Comparison of ENCODE assay signal across 1 cellular context in the genomic region with DNA sequence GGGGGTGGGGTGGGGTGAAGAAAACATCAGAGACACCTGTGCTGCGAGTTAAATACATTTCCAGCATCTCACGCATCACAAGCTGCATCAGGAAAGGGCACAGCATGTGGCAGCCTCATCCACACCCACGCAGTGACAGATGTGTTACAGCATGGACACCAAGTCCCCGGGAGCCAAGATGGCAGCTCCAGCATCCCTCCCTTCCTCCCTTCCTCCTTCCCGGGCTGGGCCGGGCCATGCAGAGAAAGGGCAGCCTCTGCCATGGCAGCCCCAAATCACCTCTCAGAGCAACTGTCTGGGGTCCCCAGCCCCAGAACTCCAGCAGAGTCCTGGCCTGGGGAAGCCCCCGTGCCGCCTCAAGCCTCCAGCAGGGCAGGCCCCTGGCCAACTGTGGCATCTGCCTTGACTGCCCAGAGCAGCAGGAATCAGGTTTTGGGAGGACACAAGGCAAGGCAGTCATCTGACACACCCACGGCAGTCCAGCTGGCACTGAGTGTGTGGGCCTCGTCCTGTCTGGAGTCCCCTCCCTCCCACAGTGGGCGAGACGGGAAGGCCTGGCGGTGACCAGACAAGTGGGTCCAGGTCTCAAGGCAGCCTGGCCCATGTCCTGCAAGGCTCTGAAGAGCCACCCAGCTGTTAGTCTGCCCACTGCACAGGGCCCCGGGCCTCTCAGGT.
A peak's percentile ranks its signal among the peaks of the same experiment; 100 is the strongest.
TF ChIP-seq lines count a peak whose summit lies in the region.

No MANE protein-coding gene starts in this region.

TF ChIP-seq in HepG2, 621 proteins besides CTCF, POLR2A, EP300 and RAD21 (continued from another document):
- TF ChIP-seq, protein P1, sequence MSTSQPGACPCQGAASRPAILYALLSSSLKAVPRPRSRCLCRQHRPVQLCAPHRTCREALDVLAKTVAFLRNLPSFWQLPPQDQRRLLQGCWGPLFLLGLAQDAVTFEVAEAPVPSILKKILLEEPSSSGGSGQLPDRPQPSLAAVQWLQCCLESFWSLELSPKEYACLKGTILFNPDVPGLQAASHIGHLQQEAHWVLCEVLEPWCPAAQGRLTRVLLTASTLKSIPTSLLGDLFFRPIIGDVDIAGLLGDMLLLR (CRISPR knock-in tag; IDR thresholded peaks at IDR 0.05), result no peak
- TF ChIP-seq ZMAT3 (CRISPR knock-in tag; conservative IDR thresholded peaks at IDR 0.05) (no peak), SMC3 (IDR thresholded peaks at IDR 0.05; ENCODE audit: low read length) (no peak), ZNF674 (CRISPR knock-in tag; IDR thresholded peaks at IDR 0.05; ENCODE audit: low read depth) (no peak), TARDBP (CRISPR knock-in tag; IDR thresholded peaks at IDR 0.05) (no peak), RBM39 (IDR thresholded peaks at IDR 0.05; ENCODE audit: low read depth, low read length, poor library complexity, severe bottlenecking) (peak; percentile 43), THAP11 (CRISPR knock-in tag; IDR thresholded peaks at IDR 0.05) (no peak)
- TF ChIP-seq, protein P2, sequence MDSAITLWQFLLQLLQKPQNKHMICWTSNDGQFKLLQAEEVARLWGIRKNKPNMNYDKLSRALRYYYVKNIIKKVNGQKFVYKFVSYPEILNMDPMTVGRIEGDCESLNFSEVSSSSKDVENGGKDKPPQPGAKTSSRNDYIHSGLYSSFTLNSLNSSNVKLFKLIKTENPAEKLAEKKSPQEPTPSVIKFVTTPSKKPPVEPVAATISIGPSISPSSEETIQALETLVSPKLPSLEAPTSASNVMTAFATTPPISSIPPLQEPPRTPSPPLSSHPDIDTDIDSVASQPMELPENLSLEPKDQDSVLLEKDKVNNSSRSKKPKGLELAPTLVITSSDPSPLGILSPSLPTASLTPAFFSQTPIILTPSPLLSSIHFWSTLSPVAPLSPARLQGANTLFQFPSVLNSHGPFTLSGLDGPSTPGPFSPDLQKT (CRISPR knock-in tag; IDR thresholded peaks at IDR 0.05; ENCODE audit: borderline replicate concordance), result no peak
- TF ChIP-seq, protein P3, sequence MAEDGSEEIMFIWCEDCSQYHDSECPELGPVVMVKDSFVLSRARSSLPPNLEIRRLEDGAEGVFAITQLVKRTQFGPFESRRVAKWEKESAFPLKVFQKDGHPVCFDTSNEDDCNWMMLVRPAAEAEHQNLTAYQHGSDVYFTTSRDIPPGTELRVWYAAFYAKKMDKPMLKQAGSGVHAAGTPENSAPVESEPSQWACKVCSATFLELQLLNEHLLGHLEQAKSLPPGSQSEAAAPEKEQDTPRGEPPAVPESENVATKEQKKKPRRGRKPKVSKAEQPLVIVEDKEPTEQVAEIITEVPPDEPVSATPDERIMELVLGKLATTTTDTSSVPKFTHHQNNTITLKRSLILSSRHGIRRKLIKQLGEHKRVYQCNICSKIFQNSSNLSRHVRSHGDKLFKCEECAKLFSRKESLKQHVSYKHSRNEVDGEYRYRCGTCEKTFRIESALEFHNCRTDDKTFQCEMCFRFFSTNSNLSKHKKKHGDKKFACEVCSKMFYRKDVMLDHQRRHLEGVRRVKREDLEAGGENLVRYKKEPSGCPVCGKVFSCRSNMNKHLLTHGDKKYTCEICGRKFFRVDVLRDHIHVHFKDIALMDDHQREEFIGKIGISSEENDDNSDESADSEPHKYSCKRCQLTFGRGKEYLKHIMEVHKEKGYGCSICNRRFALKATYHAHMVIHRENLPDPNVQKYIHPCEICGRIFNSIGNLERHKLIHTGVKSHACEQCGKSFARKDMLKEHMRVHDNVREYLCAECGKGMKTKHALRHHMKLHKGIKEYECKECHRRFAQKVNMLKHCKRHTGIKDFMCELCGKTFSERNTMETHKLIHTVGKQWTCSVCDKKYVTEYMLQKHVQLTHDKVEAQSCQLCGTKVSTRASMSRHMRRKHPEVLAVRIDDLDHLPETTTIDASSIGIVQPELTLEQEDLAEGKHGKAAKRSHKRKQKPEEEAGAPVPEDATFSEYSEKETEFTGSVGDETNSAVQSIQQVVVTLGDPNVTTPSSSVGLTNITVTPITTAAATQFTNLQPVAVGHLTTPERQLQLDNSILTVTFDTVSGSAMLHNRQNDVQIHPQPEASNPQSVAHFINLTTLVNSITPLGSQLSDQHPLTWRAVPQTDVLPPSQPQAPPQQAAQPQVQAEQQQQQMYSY (CRISPR knock-in tag; IDR thresholded peaks at IDR 0.05), result no peak
